ENCODE assay signal across 1 cellular context in the genomic region with DNA sequence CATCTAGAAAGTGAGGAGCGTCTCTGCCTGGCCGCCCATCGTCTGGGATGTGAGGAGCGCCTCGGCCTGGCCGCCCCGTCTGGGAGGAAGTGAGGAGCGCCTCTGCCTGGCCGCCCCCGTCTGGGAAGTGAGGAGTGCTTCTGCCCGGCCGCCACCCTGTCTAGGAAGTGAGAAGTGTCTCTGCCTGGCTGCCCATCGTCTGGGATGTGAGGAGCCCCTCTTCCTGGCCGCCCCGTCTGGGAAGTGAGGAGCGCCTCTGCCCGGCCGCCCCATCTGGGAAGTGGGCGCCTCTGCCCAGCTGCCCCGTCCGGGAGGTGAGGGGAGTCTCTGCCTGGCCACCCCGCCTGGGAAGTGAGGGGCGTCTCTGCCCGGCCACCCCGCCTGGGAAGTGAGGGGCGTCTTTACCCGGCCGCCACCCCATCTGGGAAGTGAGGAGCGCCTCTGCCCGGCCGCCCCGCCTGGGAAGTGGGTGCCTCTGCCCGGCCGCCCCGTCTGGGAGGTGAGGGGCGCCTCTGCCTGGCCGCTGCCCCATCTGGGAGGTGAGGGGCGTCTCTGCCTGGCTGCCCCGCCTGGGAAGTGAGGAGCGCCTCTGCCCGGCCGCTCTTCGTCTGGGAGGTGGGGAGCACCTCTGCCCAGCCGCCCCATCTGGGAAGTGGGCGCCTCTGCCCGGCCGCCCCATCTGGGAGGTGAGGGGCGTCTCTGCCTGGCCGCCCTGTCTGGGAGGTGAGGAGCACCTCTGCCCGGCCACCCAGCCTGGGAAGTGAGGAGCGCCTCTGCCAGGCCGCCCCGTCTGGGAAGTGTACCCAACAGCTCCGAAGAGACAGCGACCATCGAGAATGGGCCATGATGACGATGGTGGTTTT. TPM values are rescaled to one million over a fixed set of nuclear protein-coding genes. Genes with fewer than 3 reads are reported as not detected.
"Had no signal": no experiment of that assay in that cellular context is flagged by ENCODE, and none has a peak within 500 bp of the region (broad histone marks: within the 10 kb centered on the region; RNA-seq: fewer than 3 reads in every experiment).

No MANE protein-coding gene starts in this region.

RNA-seq across cellular contexts. Expression of a gene that starts 23.6 kb away (rescaled TPM):
- total RNA-seq: SJCRH30 had no signal
